In genomic region chr1:220487297-220487820, GRCh38 we compare ENCODE assay signal across 8 cellular contexts. TPM values are rescaled to one million over a fixed set of nuclear protein-coding genes. Genes with fewer than 3 reads are reported as not detected.
A peak's percentile ranks its signal among the peaks of the same experiment; 100 is the strongest.
DNase-seq lines count a peak whose midpoint lies in the region; ATAC-seq and TF ChIP-seq lines count a peak whose summit lies in the region.

No MANE protein-coding gene starts in this region.

- H4K20me1 ChIP-seq in GM23338 (replicated peaks; ENCODE audit: insufficient read depth) = no peaks in the 10 kb centered on the region

- no peak for TF ChIP-seq CTCF in GM23338 (conservative IDR thresholded peaks at IDR 0.05; ENCODE audit: low read depth in 2 of 2)
- TF ChIP-seq CTCF in astrocyte of the spinal cord (IDR thresholded peaks at IDR 0.05; ENCODE audit: low read depth, low read length) = no peak

- no peak overlapping the region for H3K4me3 Mint-ChIP-seq in GM23338

- no peak overlapping the region for H3K4me3 ChIP-seq in GM23338
- no peak overlapping the region for H3K4me3 ChIP-seq in astrocyte of the spinal cord (ENCODE audit: low read depth, low read length)
- no peak overlapping the region for H3K4me3 ChIP-seq in trophoblast cell (ENCODE audit: low read depth, low read length)

- H2AK5ac ChIP-seq in trophoblast cell (ENCODE audit: low read length) = no peak overlapping the region

- H2AFZ ChIP-seq in GM23338 (no peak overlapping the region), trophoblast cell (ENCODE audit: insufficient read depth, low read length, poor library complexity) (no peak overlapping the region)

- ATAC-seq in GM23338 = no peak; the same call in 1 of the 3 replicates

- H3K9ac ChIP-seq in trophoblast cell (ENCODE audit: low read length) = no peak overlapping the region

- in situ Hi-C loops in astrocyte of the spinal cord (cut with HindIII; ENCODE audit: low sequenced_read_pairs) = no loop called here

- H3K9me3 Mint-ChIP-seq in GM23338 = no peaks in the 10 kb centered on the region

- H4K8ac ChIP-seq in trophoblast cell (ENCODE audit: low read depth, low read length) = no peak overlapping the region

- no peak overlapping the region for H2BK5ac ChIP-seq in trophoblast cell (ENCODE audit: low read depth, low read length, poor library complexity)

- H3K27ac Mint-ChIP-seq in GM23338 = no peak overlapping the region

- no peak overlapping the region for H3K14ac ChIP-seq in trophoblast cell (ENCODE audit: low read length)

- no peaks in the 10 kb centered on the region for H3K9me3 ChIP-seq in trophoblast cell (ENCODE audit: insufficient read depth, low read depth, low read length)

- H3K27me3 Mint-ChIP-seq in GM23338 (ENCODE audit: insufficient read depth, low read depth, poor library complexity) = peaks cover 1% of the 10 kb centered on the region

- H3K36me3 ChIP-seq in GM23338 (ENCODE audit: insufficient read depth) (no peaks in the 10 kb centered on the region), trophoblast cell (ENCODE audit: control insufficient read depth in 1 of 2, insufficient read depth in 2 of 2, low read length in 2 of 2) (no peaks in the 10 kb centered on the region)

- no CpG with 5 or more reads among the region's 5 CpGs for WGBS in trophoblast cell (ENCODE audit: extremely low coverage, insufficient coverage, insufficient read length)

- no peaks in the 10 kb centered on the region for H3K36me3 Mint-ChIP-seq in GM23338 (ENCODE audit: low read depth)

- no peak overlapping the region for H3K18ac ChIP-seq in trophoblast cell (ENCODE audit: low read length)

- peaks cover 6% of the 10 kb centered on the region for H3K79me1 ChIP-seq in trophoblast cell (ENCODE audit: low read length)

- H3K23ac ChIP-seq in trophoblast cell (ENCODE audit: low read length) = no peak overlapping the region

- H3K4me1 Mint-ChIP-seq in GM23338 = peaks cover 9% of the 10 kb centered on the region; the same call in 2 of the 3 replicates

- no peak overlapping the region for H3K27ac ChIP-seq in GM23338 (ENCODE audit: low read depth)
- H3K27ac ChIP-seq in trophoblast cell (ENCODE audit: low read depth, low read length) = no peak overlapping the region

- H3K4me1 ChIP-seq in GM23338 (ENCODE audit: insufficient read depth) (no peaks in the 10 kb centered on the region), trophoblast cell (ENCODE audit: control insufficient read depth in 1 of 2, insufficient read depth in 2 of 2, low read length in 2 of 2) (peaks cover 9 to 14% of the 10 kb centered on the region in 2 experiments)

- no peak overlapping the region for H2BK12ac ChIP-seq in trophoblast cell (ENCODE audit: low read length)

- H2BK120ac ChIP-seq in trophoblast cell (ENCODE audit: insufficient read depth, low read length, poor library complexity) = no peak overlapping the region

- H4K12ac ChIP-seq in trophoblast cell (ENCODE audit: low read depth, low read length) = no peak overlapping the region

- no peak overlapping the region for H3K4ac ChIP-seq in trophoblast cell (ENCODE audit: low read depth, low read length)

- H3F3A ChIP-seq in GM23338 (replicated peaks; ENCODE audit: low read depth) = no peaks in the 10 kb centered on the region

- no peaks in the 10 kb centered on the region for H3K79me2 ChIP-seq in GM23338 (replicated peaks; ENCODE audit: insufficient read depth)
- H3K79me2 ChIP-seq in trophoblast cell (ENCODE audit: control insufficient read depth, insufficient read depth, low read length, poor library complexity) = no peaks in the 10 kb centered on the region

- no peaks in the 10 kb centered on the region for H3K9me2 ChIP-seq in GM23338 (ENCODE audit: insufficient read depth)

- H3K27me3 ChIP-seq in GM23338 (ENCODE audit: insufficient read depth) = no peaks in the 10 kb centered on the region
- no peaks in the 10 kb centered on the region for H3K27me3 ChIP-seq in trophoblast cell (ENCODE audit: insufficient read depth, low read length)

- no peak overlapping the region for H4K91ac ChIP-seq in trophoblast cell (ENCODE audit: low read depth, low read length)

- DNase-seq in GM23338 (ENCODE audit: low spot score) (peak; percentile 47), NCI-H2029 treated with DMSO at 0.1 percent for 48 hours (lab: John Stamatoyannopoulos, UW) (peak; percentile 84), astrocyte of the spinal cord (ENCODE audit: low read depth, low spot score) (peak; percentile 40), trophoblast cell (peak; percentile 19 to 53), NCI-H524 treated with DMSO at 0.1 percent for 48 hours (lab: John Stamatoyannopoulos, UW) (no peak), amygdala (lab: John Stamatoyannopoulos, UW) (no peak), HuH-7.5 (ENCODE audit: low spot score) (no peak), T1000 (lab: John Stamatoyannopoulos, UW) (no peak)

- H3K4me2 ChIP-seq in GM23338 (no peak overlapping the region), trophoblast cell (ENCODE audit: low read length) (no peak overlapping the region)

TF ChIP-seq in GM23338, 12 proteins besides CTCF, POLR2A, EP300 and RAD21:
- peak; percentile 71 for TF ChIP-seq CREB1 (CRISPR knock-in tag; IDR thresholded peaks at IDR 0.05; ENCODE audit: low read depth)
- no peak for TF ChIP-seq JUNB (IDR thresholded peaks at IDR 0.05; ENCODE audit: unreplicated experiment)
- no peak for TF ChIP-seq REST (IDR thresholded peaks at IDR 0.05; ENCODE audit: unreplicated experiment)

RNA-seq across cellular contexts. Expression of gene MARK1, which starts 40.6 kb away (rescaled TPM):
- total RNA-seq in GM23338 (2014; rRNA removed; shearing (Covaris generic)) = 13.6 and 13.9 TPM in 2 replicates
- 9.7 and 11.1 TPM in 2 replicates for polyA plus RNA-seq in GM23338 (2016; fragmentation: Nextera tagmentation; extraction: Ambion mirVana)
- 7.1 and 7.9 TPM in 2 replicates for polyA plus RNA-seq in trophoblast cell (2013)

Comparison
In these comparisons a context has a peak if more than half of its experiments do, and no peak if none do; other contexts are left out.
1. DNase-seq: peak in GM23338 (single experiment), NCI-H2029 treated with DMSO at 0.1 percent for 48 hours (single experiment), astrocyte of the spinal cord (single experiment) and trophoblast cell (2 of 2); none in NCI-H524 treated with DMSO at 0.1 percent for 48 hours (single experiment), amygdala (0 of 56), HuH-7.5 (single experiment) and T1000 (single experiment).